ENCODE assay signal across 9 cellular contexts in the genomic region with DNA sequence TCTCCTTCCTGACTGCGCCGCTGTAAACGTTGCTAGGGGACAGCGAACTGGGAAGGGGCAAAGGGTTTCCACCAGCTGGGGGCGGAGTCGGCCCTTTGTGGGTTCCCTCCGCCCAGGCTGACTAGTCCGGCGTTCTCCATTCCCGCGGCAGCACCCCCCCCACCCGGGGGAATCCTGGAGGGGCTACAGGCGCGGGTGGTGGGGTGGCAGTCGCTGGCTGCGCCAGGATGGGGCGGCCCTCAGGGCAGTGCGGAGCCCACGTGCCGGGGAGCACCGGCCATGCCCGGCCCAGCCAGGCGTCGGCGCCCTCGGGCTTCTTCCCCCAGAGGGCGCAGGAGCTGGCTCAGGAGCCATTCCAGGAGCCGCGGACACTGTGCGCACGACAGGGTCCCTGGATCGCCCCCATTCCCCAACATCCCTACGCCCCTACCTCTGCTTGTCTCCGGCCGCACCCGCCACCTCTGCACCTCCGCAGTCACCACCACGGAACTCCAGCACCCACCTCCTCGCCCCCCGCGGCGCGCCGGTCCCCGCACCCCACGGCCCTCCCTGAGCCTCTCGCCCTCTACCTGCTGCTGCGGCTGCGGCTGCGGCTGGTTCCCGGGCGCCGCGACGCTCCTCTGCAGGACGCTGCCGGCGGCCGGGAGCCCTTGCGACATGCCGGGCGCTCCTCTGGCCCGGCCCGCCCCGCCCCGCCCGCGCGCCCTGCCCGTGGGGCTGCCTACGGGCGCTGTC. TPM values are rescaled to one million over a fixed set of nuclear protein-coding genes. Genes with fewer than 3 reads are reported as not detected.
A peak's percentile ranks its signal among the peaks of the same experiment; 100 is the strongest.
DNase-seq lines count a peak whose midpoint lies in the region; ATAC-seq, FAIRE-seq and TF ChIP-seq lines count a peak whose summit lies in the region.
"Had no signal": no experiment of that assay in that cellular context is flagged by ENCODE, and none has a peak within 500 bp of the region (broad histone marks: within the 10 kb centered on the region; RNA-seq: fewer than 3 reads in every experiment).

No MANE protein-coding gene starts in this region.

- H3K27ac ChIP-seq in GM12878 (ENCODE audit: control insufficient read depth, insufficient read depth) = no peak overlapping the region

- FAIRE-seq in GM12878 (lab: Jason Lieb, UNC) = no peak
- FAIRE-seq: colon had no signal

- H3K4me1 ChIP-seq in GM12878 (ENCODE audit: control insufficient read depth, insufficient read depth, low read length) = peaks cover 27% of the 10 kb centered on the region

- TF ChIP-seq EP300 in GM12878 (IDR thresholded peaks at IDR 0.05; ENCODE audit: borderline replicate concordance in 1 of 2, control insufficient read depth in 1 of 2, low read depth in 2 of 2, low read length in 2 of 2) = no peak

- H2AFZ ChIP-seq in GM12878 (ENCODE audit: control insufficient read depth, low read depth, low read length) = peak overlapping the region; percentile 77

- peaks cover 0 to 5% of the 10 kb centered on the region in 2 experiments; a peak in 1 of 4 replicates for H3K36me3 ChIP-seq in GM12878 (ENCODE audit: control insufficient read depth in 2 of 2, insufficient read depth in 2 of 2, low read length in 1 of 2)

- H3K4me3 ChIP-seq in GM12878 = peak overlapping the region; percentile 82

- DNase-seq in DMS153 treated with DMSO at 0.1 percent for 48 hours (lab: John Stamatoyannopoulos, UW; ENCODE audit: unreplicated experiment) (peak; percentile 42), KG1 (lab: John Stamatoyannopoulos, UW) (peak; percentile 32), T follicular helper cell (ENCODE audit: low read depth) (peak; percentile 13), GM12878 (ENCODE audit: low read depth, low spot score) (no peak), iPS-NIHi7 (ENCODE audit: extremely low spot score) (peak; percentile 81), superior temporal gyrus (ENCODE audit: extremely low spot score) (no peak)
- DNase-seq in stimulated activated CD4-positive, alpha-beta T cell treated with anti-CD3 and anti-CD28 coated beads, Interleukin-15, amount 100 ng/mL, for 24 hours = peak; percentile 76

- SMC1A ChIA-PET in GM12878 (lab: Charles Lee; ENCODE audit: uncharacterized antibody, unreplicated experiment) = interaction anchor here (1.0 to 4.8 kb wide), 11 partner anchors 15 to 296 kb away, joined by 3 to 64 read pairs (median 8); partner anchors contain the start of genes NSL1 and TATDN3

- RAD21 ChIA-PET in GM12878 (lab: Charles Lee; ENCODE audit: unreplicated experiment) = interaction anchor here (0.6 to 4.8 kb wide), 10 partner anchors 21 to 242 kb away, joined by 3 to 47 read pairs (median 9); partner anchors contain the start of genes ATF3, NSL1 and TATDN3

- TF ChIP-seq CTCF in GM12878 (IDR thresholded peaks at IDR 0.05 in 2 of 3, conservative IDR thresholded peaks at IDR 0.05 in 1 of 3; ENCODE audit: control insufficient read depth in 2 of 3, extremely low read depth in 1 of 3, insufficient read depth in 1 of 3, low read depth in 3 of 3, low read length in 3 of 3) = peak; percentile 48 to 79 (median 71)

- ATAC-seq in GM21526 (IDR thresholded peaks at IDR 0.05; ENCODE audit: low FRiP score, unreplicated experiment) = peak; percentile 50
- ATAC-seq in GM12878 = peak; percentile 81

- peak overlapping the region; percentile 95 for H3K4me2 ChIP-seq in GM12878 (ENCODE audit: control insufficient read depth, insufficient read depth)

- intact Hi-C loops in GM12878 (cut with micrococcal nuclease; ENCODE audit: unreplicated experiment) = loop anchor here (1.0 kb wide), 2 partner anchors 34 to 83 kb away; no protein-coding TSS in a partner anchor

- H3K9ac ChIP-seq in GM12878 (ENCODE audit: control insufficient read depth, insufficient read depth, low read length) = peak overlapping the region; percentile 56

- peaks cover 6% of the 10 kb centered on the region for H3K79me2 ChIP-seq in GM12878 (ENCODE audit: control insufficient read depth, insufficient read depth, low read length)

- TF ChIP-seq POLR2A in GM12878 (IDR thresholded peaks at IDR 0.05; ENCODE audit: low read depth, low read length) = no peak; the same call in 1 of the 2 replicates

- peak; percentile 51 for TF ChIP-seq RAD21 in GM12878 (IDR thresholded peaks at IDR 0.05; ENCODE audit: insufficient read depth, low read depth, low read length)

- in situ Hi-C loops in GM12878 (cut with MboI) = no loop called here

- no peaks in the 10 kb centered on the region for H3K9me3 ChIP-seq in GM12878 (replicated peaks; ENCODE audit: control insufficient read depth, insufficient read depth, low read length)

- no TSS peak for BruUV-seq in GM12878 (replicated peaks; lab: Mats Ljungman, UMichigan)

- CTCF ChIA-PET in GM12878 (lab: Yijun Ruan, JAX) = interaction anchor here (1.0 to 4.7 kb wide), 14 partner anchors 10 to 295 kb away, joined by 3 to 91 read pairs (median 6); no protein-coding TSS in a partner anchor

- H4K20me1 ChIP-seq in GM12878 (ENCODE audit: control insufficient read depth, insufficient read depth) = no peaks in the 10 kb centered on the region

- WGBS in GM12878 (ENCODE audit: insufficient coverage, insufficient replicate concordance, low lambda C conversion rate, missing lambda C conversion rate) = 1% methylated on average over 49 of the region's 72 CpGs

- POLR2A ChIA-PET in GM12878 (lab: Charles Lee) = interaction anchor here (0.6 to 4.7 kb wide), 3 partner anchors 21 to 896 kb away, joined by 3 to 29 read pairs (median 7); partner anchors contain the start of genes NSL1 and TATDN3

- H3K27me3 ChIP-seq in GM12878 (replicated peaks in 1 of 2; ENCODE audit: control insufficient read depth in 2 of 2, insufficient read depth in 2 of 2, low read length in 1 of 2) = no peaks in the 10 kb centered on the region

TF ChIP-seq in GM12878, 131 proteins besides CTCF, POLR2A, EP300 and RAD21 (continues in another document):
- TF ChIP-seq RUNX3 (IDR thresholded peaks at IDR 0.05; ENCODE audit: low read length) (peak; percentile 39), STAT3 (IDR thresholded peaks at IDR 0.05; ENCODE audit: low read depth, low read length) (no peak), MEF2B (IDR thresholded peaks at IDR 0.05; ENCODE audit: partially characterized antibody, poor library complexity, severe bottlenecking) (no peak), BMI1 (IDR thresholded peaks at IDR 0.05; ENCODE audit: borderline replicate concordance) (no peak), SMAD1 (IDR thresholded peaks at IDR 0.05; ENCODE audit: low read depth, partially characterized antibody) (no peak), SREBF1 (IDR thresholded peaks at IDR 0.05; ENCODE audit: low read length) (no peak), SMC3 (IDR thresholded peaks at IDR 0.05; ENCODE audit: borderline replicate concordance, low read length) (peak; percentile 50), NBN (IDR thresholded peaks at IDR 0.05) (peak; percentile 61), GATAD2B (conservative IDR thresholded peaks at IDR 0.05; ENCODE audit: low read depth) (peak; percentile 83)
- TF ChIP-seq, protein P1, sequence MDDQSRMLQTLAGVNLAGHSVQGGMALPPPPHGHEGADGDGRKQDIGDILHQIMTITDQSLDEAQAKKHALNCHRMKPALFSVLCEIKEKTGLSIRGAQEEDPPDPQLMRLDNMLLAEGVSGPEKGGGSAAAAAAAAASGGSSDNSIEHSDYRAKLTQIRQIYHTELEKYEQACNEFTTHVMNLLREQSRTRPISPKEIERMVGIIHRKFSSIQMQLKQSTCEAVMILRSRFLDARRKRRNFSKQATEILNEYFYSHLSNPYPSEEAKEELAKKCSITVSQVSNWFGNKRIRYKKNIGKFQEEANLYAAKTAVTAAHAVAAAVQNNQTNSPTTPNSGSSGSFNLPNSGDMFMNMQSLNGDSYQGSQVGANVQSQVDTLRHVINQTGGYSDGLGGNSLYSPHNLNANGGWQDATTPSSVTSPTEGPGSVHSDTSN (IDR thresholded peaks at IDR 0.05; ENCODE audit: insufficient replicate concordance, low read depth, low read length) = no peak

RNA-seq across cellular contexts. Expression of gene BATF3, which starts 0.4 kb away (rescaled TPM):
- total RNA-seq in GM12878 (2013; cell fraction: nucleolus; rRNA removed) = 10.3 and 10.7 TPM in 2 replicates
- total RNA-seq in GM12878 (2014; rRNA removed) (41.9 and 50.4 TPM in 2 replicates), GM12878 (2014; rRNA removed; fragmentation: Illumina TruSeq; extraction: Trizol) (28.7 and 30.6 TPM in 2 replicates), GM12878 (2021) (44.9 and 47.5 TPM in 2 replicates)
- polyA plus RNA-seq in GM12878 (2011; ENCODE audit: low read depth) = 9.6 TPM
- polyA plus RNA-seq in GM12878 (2011; rRNA removed) (15.1 and 25.6 TPM in 2 replicates), GM12878 (2014; fragmentation: Illumina TruSeq; extraction: Trizol) (7.6 and 31.1 TPM in 2 replicates), GM12878 (2014; fragmentation: Nextera tagmentation; extraction: Ambion mirVana) (10 to 100 TPM; 11.1 to 12.3 TPM), GM12878 (2014; rRNA removed) (56.7 and 56.8 TPM in 2 replicates), GM12878 (2016; fragmentation: Nextera tagmentation; extraction: Ambion mirVana) (10 to 100 TPM; 20.4 to 33.2 TPM)
- polyA plus RNA-seq in GM12878 (2011; cell fraction: cytosol; rRNA removed) = 31.7 and 44.5 TPM in 2 replicates
- polyA plus RNA-seq in GM12878 (2011; cell fraction: nucleus; rRNA removed) = 26.0 and 28.6 TPM in 2 replicates
- 7.8 and 9.7 TPM in 2 replicates for polyA plus RNA-seq in GM12878 (2012)
- 5.7 and 9.1 TPM in 2 replicates for polyA minus RNA-seq in GM12878 (2011; rRNA and poly(A)+ RNA removed)
- polyA minus RNA-seq in GM12878 (2011; cell fraction: cytosol; rRNA and poly(A)+ RNA removed) = 4.2 and 4.8 TPM in 2 replicates
- polyA minus RNA-seq in GM12878 (2011; cell fraction: nucleus; rRNA and poly(A)+ RNA removed) = 4.2 and 5.8 TPM in 2 replicates

Comparison
In these comparisons a context has a peak if more than half of its experiments do, and no peak if none do; other contexts are left out.
1. DNase-seq: peak in DMS153 treated with DMSO at 0.1 percent for 48 hours (single experiment), KG1 (single experiment), T follicular helper cell (single experiment), iPS-NIHi7 (single experiment) and stimulated activated CD4-positive, alpha-beta T cell treated with anti-CD3 and anti-CD28 coated beads, Interleukin-15, amount 100 ng/mL, for 24 hours (single experiment); none in GM12878 (single experiment) and superior temporal gyrus (single experiment).